12 cellular contexts compared by ENCODE assay signal in genomic region chr18:13302611-13303267, GRCh38.
A peak's percentile ranks its signal among the peaks of the same experiment; 100 is the strongest.
DNase-seq lines count a peak whose midpoint lies in the region; ATAC-seq and TF ChIP-seq lines count a peak whose summit lies in the region.
"Had no signal": no experiment of that assay in that cellular context is flagged by ENCODE, and none has a peak within 500 bp of the region (broad histone marks: within the 10 kb centered on the region; RNA-seq: fewer than 3 reads in every experiment).

No MANE protein-coding gene starts in this region.

- H3K27ac ChIP-seq in breast epithelium: no peak overlapping the region

- H3K4me1 Mint-ChIP-seq in type B pancreatic cell (ENCODE audit: unreplicated experiment): peaks cover 22% of the 10 kb centered on the region
- peaks cover 5% of the 10 kb centered on the region for H3K4me1 Mint-ChIP-seq in activated T-helper 17 cell treated with anti-CD3 and anti-CD28 coated beads, Interleukin-2, amount 50 U/mL, for 72 hours

- H3K27ac Mint-ChIP-seq in type B pancreatic cell: no peak overlapping the region
- no peak overlapping the region for H3K27ac Mint-ChIP-seq in activated T-helper 17 cell treated with anti-CD3 and anti-CD28 coated beads, Interleukin-2, amount 50 U/mL, for 72 hours

- TF ChIP-seq CTCF in breast epithelium (IDR thresholded peaks at IDR 0.05): no peak
- peak; percentile 19 for TF ChIP-seq CTCF in type B pancreatic cell (conservative IDR thresholded peaks at IDR 0.05)

- H3K4me1 ChIP-seq in breast epithelium: no peaks in the 10 kb centered on the region

- H3K36me3 Mint-ChIP-seq in type B pancreatic cell: no peaks in the 10 kb centered on the region
- no peaks in the 10 kb centered on the region for H3K36me3 Mint-ChIP-seq in activated T-helper 17 cell treated with anti-CD3 and anti-CD28 coated beads, Interleukin-2, amount 50 U/mL, for 72 hours (ENCODE audit: low read depth)

- no peak for ATAC-seq in HG02870 (IDR thresholded peaks at IDR 0.05; ENCODE audit: unreplicated experiment)
- ATAC-seq in HG03469 (IDR thresholded peaks at IDR 0.05; ENCODE audit: unreplicated experiment): no peak
- ATAC-seq in activated T-helper 17 cell treated with anti-CD3 and anti-CD28 coated beads, Interleukin-2, amount 50 U/mL, for 72 hours (replicated peaks): no peak
- ATAC-seq: activated T-cell treated with anti-CD3 and anti-CD28 coated beads, Interleukin-2, amount 50 U/mL, for 4 hours; stimulated activated naive CD8-positive, alpha-beta T cell treated with anti-CD3 and anti-CD28 coated beads, Interleukin-15, Interleukin-2, amounts not matched to agents 100 U/mL and 50 U/mL, for 24 hours had no signal

- TF ChIP-seq POLR2A in breast epithelium (IDR thresholded peaks at IDR 0.05): no peak

- H3K9me3 Mint-ChIP-seq in type B pancreatic cell: no peaks in the 10 kb centered on the region
- H3K9me3 Mint-ChIP-seq in activated T-helper 17 cell treated with anti-CD3 and anti-CD28 coated beads, Interleukin-2, amount 50 U/mL, for 72 hours: no peaks in the 10 kb centered on the region

- no peak overlapping the region for H3K4me3 Mint-ChIP-seq in type B pancreatic cell
- no peak overlapping the region for H3K4me3 Mint-ChIP-seq in activated T-helper 17 cell treated with anti-CD3 and anti-CD28 coated beads, Interleukin-2, amount 50 U/mL, for 72 hours
- H3K4me3 Mint-ChIP-seq: activated T-cell treated with anti-CD3 and anti-CD28 coated beads, Interleukin-2, amount 50 U/mL, for 4 hours had no signal

- in situ Hi-C loops in T47D (cut with HindIII; ENCODE audit: low pct_unique_long_range_greater_than_20kb, low sequenced_read_pairs): no loop called here

- H3K4me3 ChIP-seq in breast epithelium: no peak overlapping the region
- H3K4me3 ChIP-seq: MG63 had no signal

- peaks cover 5% of the 10 kb centered on the region for H3K27me3 Mint-ChIP-seq in type B pancreatic cell
- no peaks in the 10 kb centered on the region for H3K27me3 Mint-ChIP-seq in activated T-helper 17 cell treated with anti-CD3 and anti-CD28 coated beads, Interleukin-2, amount 50 U/mL, for 72 hours

- H3K9me3 ChIP-seq in breast epithelium: peaks cover 0 to 8% of the 10 kb centered on the region in 2 donors
- H3K9me3 ChIP-seq: MG63 had no signal

- intact Hi-C loops in breast epithelium (cut with DNase I; ENCODE audit: low total_unique reads): no loop called here

- H3K36me3 ChIP-seq in breast epithelium: no peaks in the 10 kb centered on the region
- H3K36me3 ChIP-seq: MG63 had no signal

- no peaks in the 10 kb centered on the region for H3K27me3 ChIP-seq in breast epithelium
- H3K27me3 ChIP-seq: MG63 had no signal

- DNase-seq in T47D (ENCODE audit: low read depth in 1 of 2, low spot score in 1 of 2) (peak; percentile 13 to 23), breast epithelium (ENCODE audit: low spot score in 2 of 2) (no peak), NCI-H2171 (lab: John Stamatoyannopoulos, UW) (peak; percentile 34), dermis blood vessel endothelial cell (peak; percentile 2), type B pancreatic cell (ENCODE audit: extremely low spot score, unreplicated experiment) (no peak)
- DNase-seq: activated CD4-positive, CD25-positive, alpha-beta regulatory T cell; activated T-cell treated with anti-CD3 and anti-CD28 coated beads, Interleukin-2, amount 50 U/mL, for 4 hours; MG63; stimulated activated naive CD8-positive, alpha-beta T cell treated with anti-CD3 and anti-CD28 coated beads, Interleukin-15, Interleukin-2, amounts not matched to agents 100 U/mL and 50 U/mL, for 24 hours had no signal

Comparison
In these comparisons a context has a peak if more than half of its experiments do, and no peak if none do; other contexts are left out.
1. DNase-seq: peak in T47D (2 of 2), NCI-H2171 (single experiment) and dermis blood vessel endothelial cell (single experiment); none in breast epithelium (0 of 2) and type B pancreatic cell (single experiment).